ENCODE assay signal across 1 cellular context in genomic region chr2:16089491-16089890, GRCh38.
A peak's percentile ranks its signal among the peaks of the same experiment; 100 is the strongest.
DNase-seq lines count a peak whose midpoint lies in the region; TF ChIP-seq lines count a peak whose summit lies in the region.
"Not testable (repeated sequence)": the region's sequence is repeated elsewhere in the genome, so short reads cannot be mapped to it uniquely, and the experiment has no call there.

No MANE protein-coding gene starts in this region.

- H3K4me1 ChIP-seq in BE2C = peaks cover 18% of the 10 kb centered on the region

- peak; percentile 91 for DNase-seq in BE2C

- not testable (repeated sequence) for H3K4me3 ChIP-seq in BE2C (ENCODE audit: low read depth, low read length)

- not testable (repeated sequence) for TF ChIP-seq CTCF in BE2C (IDR thresholded peaks at IDR 0.05; ENCODE audit: low read depth, low read length)

- peaks cover 17% of the 10 kb centered on the region for H3K9me3 ChIP-seq in BE2C

- H3K27me3 ChIP-seq in BE2C = not testable (repeated sequence)

- not testable (repeated sequence) for H3K36me3 ChIP-seq in BE2C
